Comparison of ENCODE assay signal across 18 cellular contexts in genomic region chr11:110509485-110509884, GRCh38.
"Had no signal": no experiment of that assay in that cellular context is flagged by ENCODE, and none has a peak within 500 bp of the region (broad histone marks: within the 10 kb centered on the region; RNA-seq: fewer than 3 reads in every experiment).

No MANE protein-coding gene starts in this region.

- H3K36me3 Mint-ChIP-seq: activated naive CD4-positive, alpha-beta T cell treated with anti-CD3 and anti-CD28 coated beads, Interleukin-2, amount 10 ng/mL, durations not matched to agents 7 days and 5 days; naive thymus-derived CD4-positive, alpha-beta T cell; neural progenitor cell had no signal

- DNase-seq: activated CD4-positive, alpha-beta T cell treated with anti-CD3 and anti-CD28 coated beads, Interleukin-2, amount 10 ng/mL, durations not matched to agents 7 days and 5 days; activated CD8-positive, alpha-beta memory T cell treated with anti-CD3 and anti-CD28 coated beads, Interleukin-2, amount 50 U/mL, for 4 hours; activated effector memory CD4-positive, alpha-beta T cell treated with Interleukin-2 at 50 U/mL for 16 hours; activated naive CD4-positive, alpha-beta T cell treated with anti-CD3 and anti-CD28 coated beads, Interleukin-2, amount 10 ng/mL, durations not matched to agents 7 days and 5 days; activated T-cell treated with anti-CD3 and anti-CD28 coated beads, Interleukin-2, amount 50 U/mL, for 48 hours; cerebellar nuclear complex; effector memory CD4-positive, alpha-beta T cell; esophagus squamous epithelium; heart right ventricle; left ventricle myocardium inferior; naive thymus-derived CD4-positive, alpha-beta T cell; stimulated activated CD4-positive, alpha-beta T cell treated with anti-CD3 and anti-CD28 coated beads, Interleukin-2, amount 100 ng/mL, for 24 hours; stimulated activated naive CD8-positive, alpha-beta T cell treated with anti-CD3 and anti-CD28 coated beads, Interleukin-15, Interleukin-2, amounts not matched to agents 100 U/mL and 50 U/mL, for 24 hours; T1000; transverse colon; uterus had no signal

- H3K4me3 Mint-ChIP-seq: activated CD4-positive, alpha-beta T cell treated with anti-CD3 and anti-CD28 coated beads, Interleukin-2, amount 10 ng/mL, durations not matched to agents 7 days and 5 days; activated naive CD4-positive, alpha-beta T cell treated with anti-CD3 and anti-CD28 coated beads, Interleukin-2, amount 10 ng/mL, durations not matched to agents 7 days and 5 days; dendritic cell treated with granulocyte-macrophage colony-stimulating factor and Interleukin-4, amounts not matched to agents 40 ng/mL and 50 ng/mL, for 4 days; naive thymus-derived CD4-positive, alpha-beta T cell; neural progenitor cell had no signal

- H3K27ac Mint-ChIP-seq: activated CD4-positive, alpha-beta T cell treated with anti-CD3 and anti-CD28 coated beads, Interleukin-2, amount 10 ng/mL, durations not matched to agents 7 days and 5 days; activated naive CD4-positive, alpha-beta T cell treated with anti-CD3 and anti-CD28 coated beads, Interleukin-2, amount 10 ng/mL, durations not matched to agents 7 days and 5 days; dendritic cell treated with granulocyte-macrophage colony-stimulating factor and Interleukin-4, amounts not matched to agents 40 ng/mL and 50 ng/mL, for 4 days; naive thymus-derived CD4-positive, alpha-beta T cell; neural progenitor cell had no signal

- H3K4me1 Mint-ChIP-seq: activated CD4-positive, alpha-beta T cell treated with anti-CD3 and anti-CD28 coated beads, Interleukin-2, amount 10 ng/mL, durations not matched to agents 7 days and 5 days; activated naive CD4-positive, alpha-beta T cell treated with anti-CD3 and anti-CD28 coated beads, Interleukin-2, amount 10 ng/mL, durations not matched to agents 7 days and 5 days; naive thymus-derived CD4-positive, alpha-beta T cell had no signal

- H3K9me3 Mint-ChIP-seq: activated CD4-positive, alpha-beta T cell treated with anti-CD3 and anti-CD28 coated beads, Interleukin-2, amount 10 ng/mL, durations not matched to agents 7 days and 5 days; activated naive CD4-positive, alpha-beta T cell treated with anti-CD3 and anti-CD28 coated beads, Interleukin-2, amount 10 ng/mL, durations not matched to agents 7 days and 5 days; dendritic cell treated with granulocyte-macrophage colony-stimulating factor and Interleukin-4, amounts not matched to agents 40 ng/mL and 50 ng/mL, for 4 days; neural progenitor cell had no signal
